ENCODE assay signal across 8 cellular contexts in genomic region chr15:89057506-89058133, GRCh38. TPM values are rescaled to one million over a fixed set of nuclear protein-coding genes. Genes with fewer than 3 reads are reported as not detected.
DNase-seq lines count a peak whose midpoint lies in the region; ATAC-seq and TF ChIP-seq lines count a peak whose summit lies in the region.

No MANE protein-coding gene starts in this region.

- H3K4me3 ChIP-seq in esophagus muscularis mucosa, result no peak overlapping the region

- no peaks in the 10 kb centered on the region for H3K27me3 Mint-ChIP-seq in natural killer cell treated with Interleukin-12 subunit alpha and Interleukin-12 subunit beta and Interleukin-15 and Interleukin-18, amount 100 ng/mL, for 72 hours

- no peaks in the 10 kb centered on the region for H3K9me3 Mint-ChIP-seq in natural killer cell treated with Interleukin-12 subunit alpha and Interleukin-12 subunit beta and Interleukin-15 and Interleukin-18, amount 100 ng/mL, for 72 hours

- TF ChIP-seq POLR2A in esophagus muscularis mucosa (IDR thresholded peaks at IDR 0.05; ENCODE audit: low read depth), result no peak

- H3K27me3 ChIP-seq in esophagus muscularis mucosa, result no peaks in the 10 kb centered on the region

- H3K4me3 Mint-ChIP-seq in natural killer cell treated with Interleukin-12 subunit alpha and Interleukin-12 subunit beta and Interleukin-15 and Interleukin-18, amount 100 ng/mL, for 72 hours, result no peak overlapping the region

- peak; percentile 75 for ATAC-seq in HG03571 (IDR thresholded peaks at IDR 0.05; ENCODE audit: unreplicated experiment)
- peak; percentile 89 to 91 for ATAC-seq in natural killer cell treated with Interleukin-12 subunit alpha and Interleukin-12 subunit beta and Interleukin-15 and Interleukin-18, amount 100 ng/mL, for 72 hours

- H3K4me1 Mint-ChIP-seq in natural killer cell treated with Interleukin-12 subunit alpha and Interleukin-12 subunit beta and Interleukin-15 and Interleukin-18, amount 100 ng/mL, for 72 hours (ENCODE audit: low read depth in 2 of 2), result peaks cover 11 to 26% of the 10 kb centered on the region in 2 donors

- intact Hi-C loops in esophagus muscularis mucosa (cut with DNase I), result loop anchor here (2.0 to 5.0 kb wide), 2 partner anchors 70 to 119 kb away; no protein-coding TSS in a partner anchor

- H3K27ac Mint-ChIP-seq in natural killer cell treated with Interleukin-12 subunit alpha and Interleukin-12 subunit beta and Interleukin-15 and Interleukin-18, amount 100 ng/mL, for 72 hours, result peak overlapping the region; percentile 21 to 70

- no peaks in the 10 kb centered on the region for H3K36me3 ChIP-seq in esophagus muscularis mucosa

- H3K9me3 ChIP-seq in esophagus muscularis mucosa, result no peaks in the 10 kb centered on the region

- TF ChIP-seq EP300 in esophagus muscularis mucosa (IDR thresholded peaks at IDR 0.05), result no peak

- H3K4me1 ChIP-seq in esophagus muscularis mucosa, result peaks cover 5 to 14% (median 11%) of the 10 kb centered on the region in 4 donors

- peak; percentile 98 to 99 (median 98) for TF ChIP-seq CTCF in esophagus muscularis mucosa (IDR thresholded peaks at IDR 0.05)

- 28% methylated on average over 13 of the region's 13 CpGs for WGBS in esophagus muscularis mucosa

- H3K27ac ChIP-seq in esophagus muscularis mucosa (replicated peaks in 1 of 4), result peak overlapping the region in 1 of 4 donors; percentile 10

- no peaks in the 10 kb centered on the region for H3K36me3 Mint-ChIP-seq in natural killer cell treated with Interleukin-12 subunit alpha and Interleukin-12 subunit beta and Interleukin-15 and Interleukin-18, amount 100 ng/mL, for 72 hours

- DNase-seq in NCI-H510A treated with DMSO at 0.1 percent for 48 hours (lab: John Stamatoyannopoulos, UW) (peak; percentile 47), NCI-H510A (lab: John Stamatoyannopoulos, UW) (no peak), OCI-M1 (lab: John Stamatoyannopoulos, UW) (peak; percentile 91), activated T-cell treated with anti-CD3 and anti-CD28 coated beads for 4 hours (peak; percentile 83), esophagus muscularis mucosa (ENCODE audit: extremely low spot score) (peak; percentile 97)
- DNase-seq in natural killer cell treated with Interleukin-12 subunit alpha and Interleukin-12 subunit beta and Interleukin-15 and Interleukin-18, amount 100 ng/mL, for 72 hours (ENCODE audit: low spot score), result peak; percentile 85
- peak; percentile 73 for DNase-seq in stimulated activated naive CD4-positive, alpha-beta T cell treated with Interleukin-2 at 50 U/mL for 16 hours (lab: John Stamatoyannopoulos, UW)

RNA-seq across cellular contexts. Expression of gene ABHD2, which starts 30.6 kb away (rescaled TPM):
- 10 to 100 TPM; 49.8 to 82.3 (median 72.1) TPM for total RNA-seq in esophagus muscularis mucosa
- total RNA-seq in natural killer cell treated with Interleukin-12 subunit alpha and Interleukin-12 subunit beta and Interleukin-15 and Interleukin-18, amount 100 ng/mL, for 72 hours, result 100 to 1,000 TPM; 130 to 214 TPM
